Comparison of ENCODE assay signal across 1 cellular context in genomic region chr3:140501770-140502364, GRCh38.
TF ChIP-seq lines count a peak whose summit lies in the region.

No MANE protein-coding gene starts in this region.

TF ChIP-seq in GM12878, 131 proteins besides CTCF, POLR2A, EP300 and RAD21 (continued from another document):
- TF ChIP-seq BCLAF1 (IDR thresholded peaks at IDR 0.05) (no peak), MEF2B (IDR thresholded peaks at IDR 0.05; ENCODE audit: partially characterized antibody, poor library complexity, severe bottlenecking) (peak; percentile 87), HDAC2 (IDR thresholded peaks at IDR 0.05) (no peak)
